In genomic region chr15:35043380-35044095, GRCh38 we compare ENCODE assay signal across 19 cellular contexts. TPM values are rescaled to one million over a fixed set of nuclear protein-coding genes. Genes with fewer than 3 reads are reported as not detected.
DNase-seq lines count a peak whose midpoint lies in the region; TF ChIP-seq lines count a peak whose summit lies in the region.
"Had no signal": no experiment of that assay in that cellular context is flagged by ENCODE, and none has a peak within 500 bp of the region (broad histone marks: within the 10 kb centered on the region; RNA-seq: fewer than 3 reads in every experiment).

No MANE protein-coding gene starts in this region.

- no peaks in the 10 kb centered on the region for H3K9me2 ChIP-seq in GM23248 (ENCODE audit: insufficient read depth)

- no peak for TF ChIP-seq CTCF in GM10248 (IDR thresholded peaks at IDR 0.05; ENCODE audit: control extremely low read depth, extremely low read depth, low read depth, missing control alignments)

- no peak overlapping the region for H2AFZ ChIP-seq in GM23248

- WGBS in GM23248 (ENCODE audit: low coverage in 1 of 2, low lambda C conversion rate in 2 of 2, missing lambda C conversion rate in 2 of 2), 2 experiments = 42 to 53% methylated on average over 2 of the region's 2 CpGs

- no peaks in the 10 kb centered on the region for H3K27me3 ChIP-seq in GM23248 (replicated peaks; ENCODE audit: insufficient read depth)
- H3K27me3 ChIP-seq: heart left ventricle, right atrium auricular region had no signal

- no peak overlapping the region for H3K9ac ChIP-seq in GM23248

- no peaks in the 10 kb centered on the region for H3K9me3 ChIP-seq in GM23248 (ENCODE audit: low read depth)
- H3K9me3 ChIP-seq: heart left ventricle, right atrium auricular region had no signal

- no peaks in the 10 kb centered on the region for H3K36me3 ChIP-seq in GM23248 (ENCODE audit: low read depth)
- H3K36me3 ChIP-seq: heart left ventricle, right atrium auricular region had no signal

- 0 out of 2 replicates have a peak, but pooled peaks cover 5% of the 10 kb centered on the region for H3K4me1 ChIP-seq in GM23248 (ENCODE audit: insufficient read depth)
- H3K4me1 ChIP-seq: heart left ventricle, right atrium auricular region had no signal

- H3K4me2 ChIP-seq in GM23248 (ENCODE audit: unreplicated experiment) = no peak overlapping the region

- H3K27ac ChIP-seq in GM23248 = no peak overlapping the region
- H3K27ac ChIP-seq: coronary artery, heart left ventricle, right atrium auricular region had no signal

- no peaks in the 10 kb centered on the region for H3F3A ChIP-seq in GM23248 (ENCODE audit: insufficient read depth)

- H3K79me2 ChIP-seq in GM23248 (ENCODE audit: insufficient read depth) = no peaks in the 10 kb centered on the region

- POLR2A ChIA-PET in GM10248 (lab: Yijun Ruan, JAX) = no interaction called here

- DNase-seq in AML-193 (lab: John Stamatoyannopoulos, UW) (peak; percentile 58 to 61), GM23248 (peak; percentile 45), SKM-1 (lab: John Stamatoyannopoulos, UW; ENCODE audit: unreplicated experiment) (peak; percentile 68), fibroblast of peridontal ligament (ENCODE audit: extremely low read depth) (peak; percentile 42), GM10248 (ENCODE audit: extremely low spot score) (no peak), NCI-H510A (lab: John Stamatoyannopoulos, UW) (no peak), iPS-NIHi7 (ENCODE audit: extremely low spot score) (no peak), T1000 (lab: John Stamatoyannopoulos, UW) (no peak)
- DNase-seq: activated gamma-delta T cell, H9, heart left ventricle, mesenchymal stem cell, NCI-H2081 treated with DMSO at 0.1 percent for 48 hours, NCI-H69 had no signal

- H3K4me3 ChIP-seq in GM23248 = no peak overlapping the region
- H3K4me3 ChIP-seq: coronary artery, heart left ventricle, right atrium auricular region had no signal

- in situ Hi-C loops in GM23248 (cut with MboI) = no loop called here

- CTCF ChIA-PET in GM10248 (lab: Yijun Ruan, JAX) = interaction anchor here (1.0 kb wide), 1 partner anchor 401 kb away, joined by 3 read pairs; no protein-coding TSS in a partner anchor

- no peaks in the 10 kb centered on the region for H4K20me1 ChIP-seq in GM23248 (ENCODE audit: insufficient read depth)

RNA-seq across cellular contexts. Expression of gene NANOGP8, which starts 41.6 kb away (rescaled TPM):
- total RNA-seq in GM23248 (2014; rRNA removed; shearing (Covaris generic)) = not detected in 2 replicates
- polyA plus RNA-seq in GM23248 (2016; fragmentation: Nextera tagmentation; extraction: Ambion mirVana) = not detected in 2 replicates
- total RNA-seq: activated CD8-positive, alpha-beta memory T cell treated with anti-CD3 and anti-CD28 coated beads for 36 hours; epithelial cell of proximal tubule; HT-29 had no signal

RNA-seq across cellular contexts. Expression of gene ZNF770, which starts 55.5 kb away (rescaled TPM):
- 30.2 and 32.1 TPM in 2 replicates for total RNA-seq in GM23248 (2014; rRNA removed; shearing (Covaris generic))
- 92.5 and 93.6 TPM in 2 replicates for polyA plus RNA-seq in GM23248 (2016; fragmentation: Nextera tagmentation; extraction: Ambion mirVana)

Comparison
In these comparisons a context has a peak if more than half of its experiments do, and no peak if none do; other contexts are left out.
1. DNase-seq: peak in AML-193 (2 of 2), GM23248 (single experiment), SKM-1 (single experiment) and fibroblast of peridontal ligament (single experiment); none in GM10248 (single experiment), NCI-H510A (single experiment), iPS-NIHi7 (single experiment) and T1000 (single experiment).